In the genomic region with DNA sequence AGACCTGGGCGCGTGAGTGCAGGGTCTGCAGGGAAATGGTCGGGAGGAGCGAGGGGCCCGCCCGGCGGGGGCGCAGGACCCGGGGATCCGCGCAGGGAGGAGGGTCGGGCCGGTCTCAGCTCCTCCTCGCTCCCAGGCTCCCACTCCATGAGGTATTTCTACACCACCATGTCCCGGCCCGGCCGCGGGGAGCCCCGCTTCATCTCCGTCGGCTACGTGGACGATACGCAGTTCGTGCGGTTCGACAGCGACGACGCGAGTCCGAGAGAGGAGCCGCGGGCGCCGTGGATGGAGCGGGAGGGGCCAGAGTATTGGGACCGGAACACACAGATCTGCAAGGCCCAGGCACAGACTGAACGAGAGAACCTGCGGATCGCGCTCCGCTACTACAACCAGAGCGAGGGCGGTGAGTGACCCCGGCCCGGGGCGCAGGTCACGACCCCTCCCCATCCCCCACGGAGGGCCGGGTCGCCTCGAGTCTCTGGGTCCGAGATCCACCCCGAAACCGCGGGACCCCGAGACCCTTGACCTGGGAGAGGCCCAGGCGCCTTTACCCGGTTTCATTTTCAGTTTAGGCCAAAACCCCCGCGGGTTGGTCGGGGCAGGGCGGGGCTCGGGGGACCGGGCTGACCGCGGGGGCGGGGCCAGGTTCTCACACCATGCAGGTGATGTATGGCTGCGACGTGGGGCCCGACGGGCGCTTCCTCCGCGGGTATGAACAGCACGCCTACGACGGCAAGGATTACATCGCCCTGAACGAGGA, we compare ENCODE assay signal across 8 cellular contexts. TPM values are rescaled to one million over a fixed set of nuclear protein-coding genes. Genes with fewer than 3 reads are reported as not detected.
A peak's percentile ranks its signal among the peaks of the same experiment; 100 is the strongest.
DNase-seq lines count a peak whose midpoint lies in the region; ATAC-seq and TF ChIP-seq lines count a peak whose summit lies in the region.

No MANE protein-coding gene starts in this region.

- no peaks in the 10 kb centered on the region for H3K36me3 ChIP-seq in left lung

- TF ChIP-seq CTCF in choroid plexus epithelial cell (conservative IDR thresholded peaks at IDR 0.05; ENCODE audit: low read depth, low read length): peak; percentile 13
- TF ChIP-seq CTCF in left lung (IDR thresholded peaks at IDR 0.05): no peak

- DNase-seq in COR-L47 (lab: John Stamatoyannopoulos, UW): peak; percentile 32
- peak; percentile 54 for DNase-seq in HPDE6-E6E7 (ENCODE audit: extremely low spot score)
- peak; percentile 71 to 90 for DNase-seq in activated CD4-positive, alpha-beta T cell treated with anti-CD3 and anti-CD28 coated beads for 4 hours
- peak; percentile 23 for DNase-seq in choroid plexus epithelial cell (ENCODE audit: low read depth)
- DNase-seq in left lung: peak; percentile 90 to 96
- peak; percentile 78 for DNase-seq in stimulated activated CD4-positive, alpha-beta T cell treated with anti-CD3 and anti-CD28 coated beads, Interleukin-4, amount 100 ng/mL, for 1 hour
- no peak for DNase-seq in SHP77 treated with DMSO at 0.1 percent for 48 hours (lab: John Stamatoyannopoulos, UW)

- no peaks in the 10 kb centered on the region for H3K27me3 ChIP-seq in left lung

- H3K27ac ChIP-seq in left lung: peak overlapping the region; percentile 90 to 95

- H3K4me1 ChIP-seq in left lung: peaks cover 0 to 18% of the 10 kb centered on the region in 2 donors

- H3K9me3 ChIP-seq in left lung: no peaks in the 10 kb centered on the region

- H3K4me3 ChIP-seq in choroid plexus epithelial cell (ENCODE audit: low read depth, low read length) (peak overlapping the region; percentile 70), left lung (peak overlapping the region; percentile 45 to 82)

- ATAC-seq in GM19452 (IDR thresholded peaks at IDR 0.05; ENCODE audit: unreplicated experiment) (peak; percentile 72), left lung (peak; percentile 92)

- intact Hi-C loops in left lung (cut with DNase I): no loop called here

RNA-seq across cellular contexts. Expression of a gene that starts 54.3 kb away (rescaled TPM):
- 1,000 to 10,000 TPM in 1 of 2 donors, 100 to 1,000 TPM in 1; 930 to 1,150 TPM for total RNA-seq in left lung
